ENCODE assay signal across 1 cellular context in genomic region chr3:30344288-30344687, GRCh38.
TF ChIP-seq lines count a peak whose summit lies in the region.

No MANE protein-coding gene starts in this region.

TF ChIP-seq in HepG2, 621 proteins besides CTCF, POLR2A, EP300 and RAD21 (continued from another document and continues in another):
- TF ChIP-seq CSRNP2 (CRISPR knock-in tag; conservative IDR thresholded peaks at IDR 0.05; ENCODE audit: low read depth) (no peak), HDAC1 (CRISPR knock-in tag; IDR thresholded peaks at IDR 0.05) (0 out of 2 replicates have a peak, but pooled peaks have one; percentile 43), POGZ (CRISPR knock-in tag; IDR thresholded peaks at IDR 0.05) (peak; percentile 76), BHLHE40 (IDR thresholded peaks at IDR 0.05; ENCODE audit: low read length) (no peak), NR2F2 (IDR thresholded peaks at IDR 0.05; ENCODE audit: borderline replicate concordance, low read depth) (no peak), HIC2 (CRISPR knock-in tag; IDR thresholded peaks at IDR 0.05; ENCODE audit: low read depth) (peak; percentile 63; the same call in 1 of the 2 replicates), PAXIP1 (CRISPR knock-in tag; conservative IDR thresholded peaks at IDR 0.05) (peak; percentile 53; the same call in 1 of the 2 replicates), ETV5 (CRISPR knock-in tag; IDR thresholded peaks at IDR 0.05; ENCODE audit: borderline replicate concordance) (peak; percentile 27; the same call in 1 of the 2 replicates), HDAC2 (CRISPR knock-in tag; IDR thresholded peaks at IDR 0.05) (peak; percentile 62; the same call in 1 of the 2 replicates), ZNF652 (CRISPR knock-in tag; IDR thresholded peaks at IDR 0.05; ENCODE audit: borderline replicate concordance, low read depth) (no peak; the same call in 1 of the 2 replicates), GATAD2A (CRISPR knock-in tag; IDR thresholded peaks at IDR 0.05) (peak; percentile 86), ISL2 (CRISPR knock-in tag; IDR thresholded peaks at IDR 0.05) (peak; percentile 89), CREB1 (IDR thresholded peaks at IDR 0.05) (no peak), CREB1 (CRISPR knock-in tag; IDR thresholded peaks at IDR 0.05) (peak; percentile 44; the same call in 1 of the 2 replicates), MIER2 (CRISPR knock-in tag; IDR thresholded peaks at IDR 0.05) (0 out of 2 replicates have a peak, but pooled peaks have one; percentile 20), ZNF292 (CRISPR knock-in tag; IDR thresholded peaks at IDR 0.05; ENCODE audit: borderline replicate concordance, low read depth) (peak; percentile 55; the same call in 1 of the 2 replicates), FOXP4 (CRISPR knock-in tag; IDR thresholded peaks at IDR 0.05) (peak; percentile 52), ARID2 (CRISPR knock-in tag; IDR thresholded peaks at IDR 0.05; ENCODE audit: borderline replicate concordance) (no peak), CEBPG (CRISPR knock-in tag; IDR thresholded peaks at IDR 0.05) (peak; percentile 67), ARID5B (CRISPR knock-in tag; IDR thresholded peaks at IDR 0.05) (peak; percentile 91), SNAPC2 (CRISPR knock-in tag; IDR thresholded peaks at IDR 0.05) (no peak), TCF7 (IDR thresholded peaks at IDR 0.05; ENCODE audit: low read depth) (peak; percentile 50), CHD2 (IDR thresholded peaks at IDR 0.05; ENCODE audit: low read depth, low read length) (no peak), SOX6 (IDR thresholded peaks at IDR 0.05) (no peak), SOX6 (CRISPR knock-in tag; IDR thresholded peaks at IDR 0.05) (peak; percentile 65; the same call in 1 of the 2 replicates), KIAA2018 (CRISPR knock-in tag; IDR thresholded peaks at IDR 0.05; ENCODE audit: borderline replicate concordance) (no peak), SOX5 (CRISPR knock-in tag; IDR thresholded peaks at IDR 0.05; ENCODE audit: borderline replicate concordance) (peak; percentile 82), FOXK2 (IDR thresholded peaks at IDR 0.05) (no peak), MIXL1 (CRISPR knock-in tag; IDR thresholded peaks at IDR 0.05) (0 out of 2 replicates have a peak, but pooled peaks have one; percentile 17), SIX4 (CRISPR knock-in tag; IDR thresholded peaks at IDR 0.05) (0 out of 2 replicates have a peak, but pooled peaks have one; percentile 32), GZF1 (CRISPR knock-in tag; IDR thresholded peaks at IDR 0.05) (no peak), ATF4 (CRISPR knock-in tag; IDR thresholded peaks at IDR 0.05) (peak in 1 of 2 experiments; percentile 23; a peak in 1 of 4 replicates), KLF16 (CRISPR knock-in tag; IDR thresholded peaks at IDR 0.05) (no peak), SAP130 (CRISPR knock-in tag; IDR thresholded peaks at IDR 0.05; ENCODE audit: low read depth) (peak; percentile 56), ZNF549 (CRISPR knock-in tag; IDR thresholded peaks at IDR 0.05) (no peak), ZBTB1 (CRISPR knock-in tag; IDR thresholded peaks at IDR 0.05; ENCODE audit: borderline replicate concordance) (no peak)
